ENCODE assay signal across 11 cellular contexts in genomic region chr6:37279366-37280134, GRCh38. TPM values are rescaled to one million over a fixed set of nuclear protein-coding genes. Genes with fewer than 3 reads are reported as not detected.
DNase-seq lines count a peak whose midpoint lies in the region; ATAC-seq and TF ChIP-seq lines count a peak whose summit lies in the region.
"Had no signal": no experiment of that assay in that cellular context is flagged by ENCODE, and none has a peak within 500 bp of the region (broad histone marks: within the 10 kb centered on the region; RNA-seq: fewer than 3 reads in every experiment).

No MANE protein-coding gene starts in this region.

- no peak for ATAC-seq in mucosa of descending colon

- DNase-seq in SKM-1 (lab: John Stamatoyannopoulos, UW; ENCODE audit: unreplicated experiment) = peak; percentile 90
- DNase-seq in fibroblast of the aortic adventitia (ENCODE audit: low read depth) = peak; percentile 73
- peak; percentile 60 for DNase-seq in skeletal muscle cell (ENCODE audit: low read depth)
- DNase-seq in GM19240 (ENCODE audit: insufficient read length, low spot score) = no peak
- DNase-seq in mucosa of descending colon = no peak
- DNase-seq in activated T-helper 2 cell treated with anti-CD3 and anti-CD28 coated beads, Interferon-gamma antibody, Interleukin-2, Interleukin-4, amounts not matched to agents 10 μg/mL and 5 μg/mL and 100 μg/mL, durations not matched to agents 14 hours and 24 hours and 36 hours (ENCODE audit: low spot score) = no peak
- DNase-seq: activated effector memory CD4-positive, alpha-beta T cell treated with Interleukin-2 at 50 U/mL for 16 hours; KG1; NCI-H510A treated with DMSO at 0.1 percent for 48 hours had no signal

- no peak overlapping the region for H3K27ac Mint-ChIP-seq in activated T-helper 2 cell treated with anti-CD3 and anti-CD28 coated beads, Interferon-gamma antibody, Interleukin-2, Interleukin-4, amounts not matched to agents 10 μg/mL and 5 μg/mL and 100 μg/mL, durations not matched to agents 14 hours and 24 hours and 36 hours

- H3K4me1 Mint-ChIP-seq in activated T-helper 2 cell treated with anti-CD3 and anti-CD28 coated beads, Interferon-gamma antibody, Interleukin-2, Interleukin-4, amounts not matched to agents 10 μg/mL and 5 μg/mL and 100 μg/mL, durations not matched to agents 14 hours and 24 hours and 36 hours (ENCODE audit: low read depth) = peaks cover 48% of the 10 kb centered on the region

- intact Hi-C loops in mucosa of descending colon (cut with DNase I, micrococcal nuclease) = no loop called here
- intact Hi-C loops in activated T-helper 2 cell treated with anti-CD3 and anti-CD28 coated beads, Interferon-gamma antibody, Interleukin-2, Interleukin-4, amounts not matched to agents 10 μg/mL and 5 μg/mL and 100 μg/mL, durations not matched to agents 14 hours and 24 hours and 36 hours (cut with micrococcal nuclease) = no loop called here

- H3K4me3 Mint-ChIP-seq in activated T-helper 2 cell treated with anti-CD3 and anti-CD28 coated beads, Interferon-gamma antibody, Interleukin-2, Interleukin-4, amounts not matched to agents 10 μg/mL and 5 μg/mL and 100 μg/mL, durations not matched to agents 14 hours and 24 hours and 36 hours (ENCODE audit: low read depth) = no peak overlapping the region

- no peak for TF ChIP-seq CTCF in HEK293 (tag by site-specific recombination; IDR thresholded peaks at IDR 0.05)
- TF ChIP-seq CTCF in fibroblast of the aortic adventitia (IDR thresholded peaks at IDR 0.05; ENCODE audit: insufficient read depth, low read length) = no peak
- no peak for TF ChIP-seq CTCF in mucosa of descending colon (IDR thresholded peaks at IDR 0.05)

- no peak overlapping the region for H3K4me3 ChIP-seq in HEK293 (ENCODE audit: low read depth, low read length)
- H3K4me3 ChIP-seq in fibroblast of the aortic adventitia (ENCODE audit: low read depth, low read length) = no peak overlapping the region
- no peak overlapping the region for H3K4me3 ChIP-seq in skeletal muscle cell (ENCODE audit: low read depth, low read length)
- no peak overlapping the region for H3K4me3 ChIP-seq in mucosa of descending colon
- H3K4me3 ChIP-seq: prostate gland had no signal

- H3K9me3 ChIP-seq in HEK293 (ENCODE audit: control insufficient read depth, insufficient read depth, low read depth, low read length) = no peaks in the 10 kb centered on the region
- H3K9me3 ChIP-seq in mucosa of descending colon = no peaks in the 10 kb centered on the region
- H3K9me3 ChIP-seq: prostate gland had no signal

- H3K36me3 ChIP-seq in HEK293 (ENCODE audit: control insufficient read depth in 2 of 2, insufficient read depth in 1 of 2, low read length in 2 of 2) (peaks cover 0 to 48% of the 10 kb centered on the region in 2 experiments; a peak in 2 of 3 replicates), mucosa of descending colon (ENCODE audit: low read depth) (no peaks in the 10 kb centered on the region)
- H3K36me3 ChIP-seq: prostate gland had no signal

- peaks cover 50% of the 10 kb centered on the region for H3K36me3 Mint-ChIP-seq in activated T-helper 2 cell treated with anti-CD3 and anti-CD28 coated beads, Interferon-gamma antibody, Interleukin-2, Interleukin-4, amounts not matched to agents 10 μg/mL and 5 μg/mL and 100 μg/mL, durations not matched to agents 14 hours and 24 hours and 36 hours (ENCODE audit: low read depth)

- POLR2A ChIA-PET in HEK293 (lab: Yijun Ruan, JAX) = no interaction called here

- CTCF ChIA-PET in HEK293 (lab: Yijun Ruan, JAX) = interaction anchor here (1.5 to 2.0 kb wide), 2 partner anchors 35 to 44 kb away, joined by 5 to 10 read pairs; no protein-coding TSS in a partner anchor

- no peaks in the 10 kb centered on the region for H3K27me3 Mint-ChIP-seq in activated T-helper 2 cell treated with anti-CD3 and anti-CD28 coated beads, Interferon-gamma antibody, Interleukin-2, Interleukin-4, amounts not matched to agents 10 μg/mL and 5 μg/mL and 100 μg/mL, durations not matched to agents 14 hours and 24 hours and 36 hours (ENCODE audit: low read depth)

- H3K4me1 ChIP-seq in HEK293 (ENCODE audit: control insufficient read depth, insufficient read depth, low read length) (peaks cover 9% of the 10 kb centered on the region), mucosa of descending colon (ENCODE audit: low read depth) (no peaks in the 10 kb centered on the region)
- H3K4me1 ChIP-seq: prostate gland had no signal

- H3K27ac ChIP-seq in HEK293 (ENCODE audit: extremely low read depth, low read depth, low read length) = peak overlapping the region; percentile 17; the same call in 1 of the 2 replicates
- H3K27ac ChIP-seq: prostate gland had no signal

- H3K9me3 Mint-ChIP-seq in activated T-helper 2 cell treated with anti-CD3 and anti-CD28 coated beads, Interferon-gamma antibody, Interleukin-2, Interleukin-4, amounts not matched to agents 10 μg/mL and 5 μg/mL and 100 μg/mL, durations not matched to agents 14 hours and 24 hours and 36 hours = no peaks in the 10 kb centered on the region

TF ChIP-seq in HEK293, 187 proteins besides CTCF, POLR2A, EP300 and RAD21 (continues in another document):
- no peak for TF ChIP-seq ZXDB (tag by site-specific recombination; IDR thresholded peaks at IDR 0.05)
- no peak for TF ChIP-seq PRDM4 (tag by site-specific recombination; IDR thresholded peaks at IDR 0.05)
- TF ChIP-seq PRDM6 (tag by site-specific recombination; IDR thresholded peaks at IDR 0.05) = no peak
- no peak for TF ChIP-seq ZNF837 (tag by site-specific recombination; IDR thresholded peaks at IDR 0.05)
- no peak for TF ChIP-seq ZNF792 (tag by site-specific recombination; IDR thresholded peaks at IDR 0.05)
- no peak for TF ChIP-seq ZNF529 (tag by site-specific recombination; IDR thresholded peaks at IDR 0.05; ENCODE audit: insufficient replicate concordance)
- TF ChIP-seq ZNF391 (tag by site-specific recombination; IDR thresholded peaks at IDR 0.05; ENCODE audit: borderline replicate concordance, low read depth) = no peak
- no peak for TF ChIP-seq ZNF202 (tag by site-specific recombination; IDR thresholded peaks at IDR 0.05; ENCODE audit: borderline replicate concordance)
- TF ChIP-seq ZNF660 (tag by site-specific recombination; IDR thresholded peaks at IDR 0.05) = no peak
- no peak for TF ChIP-seq ZNF354C (tag by site-specific recombination; IDR thresholded peaks at IDR 0.05; ENCODE audit: borderline replicate concordance, low read depth)
- TF ChIP-seq FEZF1 (tag by site-specific recombination; IDR thresholded peaks at IDR 0.05) = no peak
- TF ChIP-seq ZBTB44 (tag by site-specific recombination; IDR thresholded peaks at IDR 0.05) = no peak
- TF ChIP-seq SP7 (tag by site-specific recombination; IDR thresholded peaks at IDR 0.05) = no peak

RNA-seq across cellular contexts. Expression of gene TMEM217, which starts 21.6 kb away (rescaled TPM):
- total RNA-seq in fibroblast of the aortic adventitia (ENCODE audit: low replicate concordance) = 0.09 TPM in 1 of 2 replicates, not detected in the other
- 1 to 10 TPM in 2 of 3 donors, under 1 TPM in 1; 0.96 to 1.6 (median 1.5) TPM for total RNA-seq in mucosa of descending colon
- total RNA-seq in activated T-helper 2 cell treated with anti-CD3 and anti-CD28 coated beads, Interferon-gamma antibody, Interleukin-2, Interleukin-4, amounts not matched to agents 10 μg/mL and 5 μg/mL and 100 μg/mL, durations not matched to agents 14 hours and 24 hours and 36 hours = 4.5 and 4.8 TPM in 2 replicates

RNA-seq across cellular contexts. Expression of gene TBC1D22B, which starts 22.0 kb away (rescaled TPM):
- 3.5 and 4.8 TPM in 2 replicates for total RNA-seq in fibroblast of the aortic adventitia (ENCODE audit: low replicate concordance)
- total RNA-seq in mucosa of descending colon = 10 to 100 TPM; 12.9 to 15.5 (median 14.8) TPM
- 13.8 and 14.6 TPM in 2 replicates for total RNA-seq in activated T-helper 2 cell treated with anti-CD3 and anti-CD28 coated beads, Interferon-gamma antibody, Interleukin-2, Interleukin-4, amounts not matched to agents 10 μg/mL and 5 μg/mL and 100 μg/mL, durations not matched to agents 14 hours and 24 hours and 36 hours

Comparison
In these comparisons a context has a peak if more than half of its experiments do, and no peak if none do; other contexts are left out.
1. DNase-seq: peak in SKM-1 (single experiment), fibroblast of the aortic adventitia (single experiment) and skeletal muscle cell (single experiment); none in GM19240 (single experiment), mucosa of descending colon (0 of 3) and activated T-helper 2 cell treated with anti-CD3 and anti-CD28 coated beads, Interferon-gamma antibody, Interleukin-2, Interleukin-4, amounts not matched to agents 10 μg/mL and 5 μg/mL and 100 μg/mL, durations not matched to agents 14 hours and 24 hours and 36 hours (single experiment).